ENCODE assay signal across 13 cellular contexts in the genomic region with DNA sequence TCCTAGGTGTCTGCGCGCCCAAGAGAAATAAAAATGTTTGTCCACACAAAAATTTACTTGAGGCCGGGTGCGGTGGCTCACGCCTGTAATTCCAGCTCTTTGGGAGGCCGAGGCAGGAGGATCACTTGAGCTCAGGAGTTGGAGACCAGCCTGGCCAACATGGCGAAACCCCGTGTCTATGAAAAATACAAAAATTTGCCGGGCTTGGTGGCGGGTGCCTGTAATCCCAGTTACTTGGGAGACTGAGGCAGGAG. TPM values are rescaled to one million over a fixed set of nuclear protein-coding genes. Genes with fewer than 3 reads are reported as not detected.
"Had no signal": no experiment of that assay in that cellular context is flagged by ENCODE, and none has a peak within 500 bp of the region (broad histone marks: within the 10 kb centered on the region; RNA-seq: fewer than 3 reads in every experiment).

No MANE protein-coding gene starts in this region.

RNA-seq across cellular contexts. Expression of gene LITAFD, which starts 12.2 kb away (rescaled TPM):
- total RNA-seq: cardiac septum; endothelial cell of umbilical vein; gastrocnemius medialis; heart right ventricle; left lung; posterior vena cava; right cardiac atrium; T-helper 1 cell treated with Interleukin-12 subunit alpha and Interleukin-12 subunit beta and Interleukin-4 antibody, amounts not matched to agents 30 ng/mL and 1 ng/mL, for 36 hours; upper lobe of right lung; WTC11 had no signal
- polyA plus RNA-seq: adipose tissue, endothelial cell of umbilical vein, heart right ventricle, keratinocyte, right cardiac atrium, small intestine had no signal
